In genomic region chr2:101947374-101947773, GRCh38 we compare ENCODE assay signal across 38 cellular contexts. TPM values are rescaled to one million over a fixed set of nuclear protein-coding genes. Genes with fewer than 3 reads are reported as not detected.
"Had no signal": no experiment of that assay in that cellular context is flagged by ENCODE, and none has a peak within 500 bp of the region (broad histone marks: within the 10 kb centered on the region; RNA-seq: fewer than 3 reads in every experiment).

No MANE protein-coding gene starts in this region.

- H3K9me3 ChIP-seq: MG63 had no signal

- H3K27ac ChIP-seq: KMS-11 had no signal

- H3K4me3 ChIP-seq: MG63 had no signal

- DNase-seq: Karpas-422, Kasumi-1, KG1, MG63, MM.1S, MV-4-11, NCI-H1048, NCI-H1092, NCI-H1092 treated with DMSO at 0.1 percent for 48 hours, NCI-H1105, NCI-H1105 treated with DMSO at 0.1 percent for 48 hours, NCI-H1417, NCI-H1417 treated with DMSO at 0.1 percent for 48 hours, NCI-H1436, NCI-H1436 treated with DMSO at 0.1 percent for 48 hours, NCI-H146, NCI-H1694, NCI-H1694 treated with DMSO at 0.1 percent for 48 hours, NCI-H187, NCI-H187 treated with DMSO at 0.1 percent for 48 hours, NCI-H1930, NCI-H2029, NCI-H2029 treated with DMSO at 0.1 percent for 48 hours, NCI-H2081, NCI-H2081 treated with DMSO at 0.1 percent for 48 hours, NCI-H2107, NCI-H2171, NCI-H2171 treated with DMSO at 0.1 percent for 48 hours, NCI-H2227 treated with DMSO at 0.1 percent for 48 hours, NCI-H226, NCI-H345, NCI-H446, NCI-H446 treated with DMSO at 0.1 percent for 48 hours, NCI-H510A had no signal

- H3K9ac ChIP-seq: KMS-11 had no signal

- H3K27me3 ChIP-seq: MG63 had no signal

- H3K36me3 ChIP-seq: MG63 had no signal

- H3K4me2 ChIP-seq: KMS-11 had no signal

RNA-seq across cellular contexts. Expression of gene IL1R2, which starts 44.4 kb away (rescaled TPM):
- total RNA-seq: LHCN-M2, M059J, MCF 10A had no signal
